13 cellular contexts compared by ENCODE assay signal in the genomic region with DNA sequence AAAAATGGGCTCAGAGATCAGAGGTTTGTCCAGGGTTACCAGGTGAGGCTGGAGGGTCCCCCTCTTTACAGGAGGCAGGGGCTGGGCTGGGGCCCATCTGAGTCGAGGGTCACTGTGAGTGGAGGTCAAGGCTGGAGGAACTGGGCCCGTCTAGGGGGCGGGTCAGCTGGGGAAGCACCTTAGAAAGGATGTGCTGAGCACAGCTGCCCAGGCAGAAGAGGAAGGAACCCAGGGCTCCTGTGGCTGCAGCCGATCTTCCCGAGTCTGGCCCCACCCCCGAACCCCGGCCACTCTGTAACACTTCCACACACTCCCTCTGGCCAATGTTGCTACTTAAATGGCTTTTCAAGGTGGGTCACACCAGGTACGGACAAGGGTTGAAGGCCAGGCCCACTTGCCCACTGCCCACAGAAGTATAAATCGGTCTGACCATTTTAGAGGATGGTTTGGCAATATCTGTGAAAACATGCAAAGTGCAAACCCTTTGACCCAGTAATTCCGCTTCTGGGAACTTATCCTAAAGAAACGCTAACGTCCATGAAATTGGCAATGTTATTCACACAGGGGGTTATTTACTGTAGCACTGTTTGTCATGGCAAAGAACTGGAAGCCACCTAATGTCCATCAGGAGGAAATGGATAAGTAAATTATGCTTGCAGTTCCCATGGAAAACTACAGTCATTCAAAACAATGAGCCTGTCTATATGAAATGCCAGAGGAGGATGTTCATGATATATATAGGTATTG. TPM values are rescaled to one million over a fixed set of nuclear protein-coding genes. Genes with fewer than 3 reads are reported as not detected.
DNase-seq lines count a peak whose midpoint lies in the region; ATAC-seq, FAIRE-seq and TF ChIP-seq lines count a peak whose summit lies in the region.
"Had no signal": no experiment of that assay in that cellular context is flagged by ENCODE, and none has a peak within 500 bp of the region (broad histone marks: within the 10 kb centered on the region; RNA-seq: fewer than 3 reads in every experiment).

No MANE protein-coding gene starts in this region.

- no peak overlapping the region for H3K9ac ChIP-seq in GM12878 (ENCODE audit: control insufficient read depth, insufficient read depth, low read length)
- H3K9ac ChIP-seq in smooth muscle cell (ENCODE audit: low read depth): no peak overlapping the region

- peaks cover 65% of the 10 kb centered on the region for H3K4me1 Mint-ChIP-seq in activated naive CD4-positive, alpha-beta T cell treated with anti-CD3 and anti-CD28 coated beads, Interleukin-2, amount 10 ng/mL, durations not matched to agents 7 days and 5 days

- H3K4me3 ChIP-seq in A549 (no peak overlapping the region), GM12878 (no peak overlapping the region), right lobe of liver (no peak overlapping the region), smooth muscle cell (no peak overlapping the region)

- no peak overlapping the region for H3K27ac Mint-ChIP-seq in activated naive CD4-positive, alpha-beta T cell treated with anti-CD3 and anti-CD28 coated beads, Interleukin-2, amount 10 ng/mL, durations not matched to agents 7 days and 5 days
- H3K27ac Mint-ChIP-seq: HFFc6 had no signal

- H3K9me3 Mint-ChIP-seq in activated naive CD4-positive, alpha-beta T cell treated with anti-CD3 and anti-CD28 coated beads, Interleukin-2, amount 10 ng/mL, durations not matched to agents 7 days and 5 days: peaks cover 4% of the 10 kb centered on the region
- H3K9me3 Mint-ChIP-seq: neural crest cell had no signal

- H3K9me3 ChIP-seq in A549 (peaks cover 6% of the 10 kb centered on the region; the same call in 2 of the 3 replicates), GM12878 (replicated peaks; ENCODE audit: control insufficient read depth, insufficient read depth, low read length) (peaks cover 2% of the 10 kb centered on the region; the same call in 1 of the 3 replicates), right lobe of liver (no peaks in the 10 kb centered on the region), smooth muscle cell (replicated peaks; ENCODE audit: low read depth) (no peaks in the 10 kb centered on the region)

- H4K20me1 ChIP-seq in GM12878 (ENCODE audit: control insufficient read depth, insufficient read depth): no peaks in the 10 kb centered on the region
- H4K20me1 ChIP-seq in smooth muscle cell (ENCODE audit: low read depth): no peaks in the 10 kb centered on the region

- H3F3A ChIP-seq in smooth muscle cell (ENCODE audit: low read depth): peaks cover 5% of the 10 kb centered on the region

- H3K36me3 Mint-ChIP-seq in activated naive CD4-positive, alpha-beta T cell treated with anti-CD3 and anti-CD28 coated beads, Interleukin-2, amount 10 ng/mL, durations not matched to agents 7 days and 5 days: peaks cover 9% of the 10 kb centered on the region

- no TSS peak for BruUV-seq in GM12878 (replicated peaks; lab: Mats Ljungman, UMichigan)

- DNase-seq in A549 (ENCODE audit: low read depth in 1 of 2, low spot score in 1 of 2) (peak in 1 of 2 experiments; percentile 87), HT-29 (ENCODE audit: low spot score) (peak; percentile 71), GM12878 (ENCODE audit: low read depth, low spot score) (no peak), right lobe of liver (peak in 2 of 3 donors; percentile 46 to 64), smooth muscle cell (lab: John Stamatoyannopoulos, UW; ENCODE audit: unreplicated experiment) (no peak)
- no peak for DNase-seq in activated naive CD4-positive, alpha-beta T cell treated with anti-CD3 and anti-CD28 coated beads, Interleukin-2, amount 10 ng/mL, durations not matched to agents 7 days and 5 days
- DNase-seq: activated CD8-positive, alpha-beta memory T cell treated with anti-CD3 and anti-CD28 coated beads, Interleukin-2, amount 50 U/mL, for 4 hours; HFFc6; NCI-H1092; stimulated activated naive CD8-positive, alpha-beta T cell treated with anti-CD3 and anti-CD28 coated beads, Interleukin-15, Interleukin-2, amounts not matched to agents 100 U/mL and 50 U/mL, for 24 hours had no signal

- in situ Hi-C loops in GM12878 (cut with MboI): no loop called here

- intact Hi-C loops in GM12878 (cut with micrococcal nuclease; ENCODE audit: unreplicated experiment) (no loop called here), right lobe of liver (cut with DNase I) (no loop called here)

- TF ChIP-seq EP300 in A549 (IDR thresholded peaks at IDR 0.05) (no peak), GM12878 (IDR thresholded peaks at IDR 0.05; ENCODE audit: borderline replicate concordance in 1 of 2, control insufficient read depth in 1 of 2, low read depth in 2 of 2, low read length in 2 of 2) (no peak)

- FAIRE-seq in A549 (lab: Jason Lieb, UNC) (no peak), GM12878 (lab: Jason Lieb, UNC) (no peak)

- H3K79me2 ChIP-seq in GM12878 (ENCODE audit: control insufficient read depth, insufficient read depth, low read length) (no peaks in the 10 kb centered on the region), smooth muscle cell (ENCODE audit: low read depth) (no peaks in the 10 kb centered on the region)

- H3K27ac ChIP-seq in A549 (peak overlapping the region; percentile 72 to 87), GM12878 (ENCODE audit: control insufficient read depth, insufficient read depth) (no peak overlapping the region), right lobe of liver (no peak overlapping the region), smooth muscle cell (ENCODE audit: low read depth) (no peak overlapping the region)

- peaks cover 34% of the 10 kb centered on the region for H3K4me1 ChIP-seq in A549
- H3K4me1 ChIP-seq in GM12878 (ENCODE audit: control insufficient read depth, insufficient read depth, low read length): peaks cover 21% of the 10 kb centered on the region
- peaks cover 0 to 10% (median 3%) of the 10 kb centered on the region in 4 donors for H3K4me1 ChIP-seq in right lobe of liver
- H3K4me1 ChIP-seq in smooth muscle cell (ENCODE audit: low read depth): no peaks in the 10 kb centered on the region

- RAD21 ChIA-PET in GM12878 (lab: Charles Lee; ENCODE audit: unreplicated experiment): no interaction called here

- H3K36me3 ChIP-seq in GM12878 (ENCODE audit: control insufficient read depth in 2 of 2, insufficient read depth in 2 of 2, low read length in 1 of 2) (no peaks in the 10 kb centered on the region), right lobe of liver (no peaks in the 10 kb centered on the region), smooth muscle cell (ENCODE audit: low read depth) (no peaks in the 10 kb centered on the region)

- TF ChIP-seq POLR2A in A549 (IDR thresholded peaks at IDR 0.05; ENCODE audit: low read length): no peak
- no peak for TF ChIP-seq POLR2A in GM12878 (IDR thresholded peaks at IDR 0.05; ENCODE audit: low read depth, low read length)
- TF ChIP-seq POLR2A in right lobe of liver (IDR thresholded peaks at IDR 0.05): no peak

- POLR2A ChIA-PET in A549 (lab: Yijun Ruan, JAX) (interaction anchor here (1.0 kb wide), 1 partner anchor 30 kb away, joined by 3 read pairs; no protein-coding TSS in a partner anchor), GM12878 (lab: Charles Lee) (no interaction called here)

- SMC1A ChIA-PET in GM12878 (lab: Charles Lee; ENCODE audit: uncharacterized antibody, unreplicated experiment): no interaction called here

- no peak overlapping the region for H3K4me3 Mint-ChIP-seq in activated naive CD4-positive, alpha-beta T cell treated with anti-CD3 and anti-CD28 coated beads, Interleukin-2, amount 10 ng/mL, durations not matched to agents 7 days and 5 days
- H3K4me3 Mint-ChIP-seq: HFFc6, neural crest cell had no signal

- CTCF ChIA-PET in A549 (lab: Yijun Ruan, JAX) (interaction anchor here (1.0 to 2.2 kb wide), 3 partner anchors 11 to 69 kb away, joined by 3 to 8 read pairs (median 4); no protein-coding TSS in a partner anchor), GM12878 (lab: Yijun Ruan, JAX) (interaction anchor here (0.8 to 1.5 kb wide), 2 partner anchors 16 to 56 kb away, joined by 3 read pairs; no protein-coding TSS in a partner anchor)
- CTCF ChIA-PET in activated naive CD4-positive, alpha-beta T cell treated with anti-CD3 and anti-CD28 coated beads, Interleukin-2, amount 10 ng/mL, durations not matched to agents 7 days and 5 days (lab: Charles Lee): interaction anchor here (1.5 kb wide), 1 partner anchor 23 kb away, joined by 4 read pairs; no protein-coding TSS in a partner anchor

- H2AFZ ChIP-seq in GM12878 (ENCODE audit: control insufficient read depth, low read depth, low read length): no peak overlapping the region
- H2AFZ ChIP-seq in smooth muscle cell (ENCODE audit: low read depth): no peak overlapping the region

- H3K27me3 Mint-ChIP-seq in activated naive CD4-positive, alpha-beta T cell treated with anti-CD3 and anti-CD28 coated beads, Interleukin-2, amount 10 ng/mL, durations not matched to agents 7 days and 5 days: peaks cover 3% of the 10 kb centered on the region

- no peak for TF ChIP-seq CTCF in A549 (IDR thresholded peaks at IDR 0.05)
- no peak for TF ChIP-seq CTCF in GM12878 (IDR thresholded peaks at IDR 0.05 in 2 of 3, conservative IDR thresholded peaks at IDR 0.05 in 1 of 3; ENCODE audit: control insufficient read depth in 2 of 3, extremely low read depth in 1 of 3, insufficient read depth in 1 of 3, low read depth in 3 of 3, low read length in 3 of 3)
- no peak for TF ChIP-seq CTCF in right lobe of liver (IDR thresholded peaks at IDR 0.05)
- no peak for TF ChIP-seq CTCF in smooth muscle cell (IDR thresholded peaks at IDR 0.05; ENCODE audit: borderline replicate concordance, insufficient read depth, poor library complexity, severe bottlenecking)

- no peaks in the 10 kb centered on the region for H3K27me3 ChIP-seq in GM12878 (replicated peaks in 1 of 2; ENCODE audit: control insufficient read depth in 2 of 2, insufficient read depth in 2 of 2, low read length in 1 of 2)
- no peaks in the 10 kb centered on the region for H3K27me3 ChIP-seq in right lobe of liver
- H3K27me3 ChIP-seq in smooth muscle cell (ENCODE audit: low read depth): no peaks in the 10 kb centered on the region

- ATAC-seq in A549 (peak; percentile 72 to 75), GM12878 (peak; percentile 44), right lobe of liver (peak; percentile 65 to 76 (median 72)), GM19463 (IDR thresholded peaks at IDR 0.05; ENCODE audit: unreplicated experiment) (no peak), HG03521 (IDR thresholded peaks at IDR 0.05; ENCODE audit: unreplicated experiment) (no peak)
- ATAC-seq: stimulated activated naive CD8-positive, alpha-beta T cell treated with anti-CD3 and anti-CD28 coated beads, Interleukin-15, Interleukin-2, amounts not matched to agents 100 U/mL and 50 U/mL, for 24 hours had no signal

- H3K4me2 ChIP-seq in A549 (peak overlapping the region; percentile 71), GM12878 (ENCODE audit: control insufficient read depth, insufficient read depth) (no peak overlapping the region), smooth muscle cell (no peak overlapping the region)

- 6% methylated on average over 12 of the region's 12 CpGs for WGBS in A549 (ENCODE audit: missing lambda C conversion rate)
- WGBS in GM12878 (ENCODE audit: insufficient coverage, insufficient replicate concordance, low lambda C conversion rate, missing lambda C conversion rate): 23% methylated on average over 12 of the region's 12 CpGs
- 14% methylated on average over 9 of the region's 12 CpGs for WGBS in right lobe of liver (ENCODE audit: insufficient coverage, low coverage, low lambda C conversion rate, missing lambda C conversion rate)
- 83% methylated on average over 12 of the region's 12 CpGs for WGBS in smooth muscle cell (ENCODE audit: low lambda C conversion rate)

- peak in 1 of 2 experiments; percentile 13; a peak in 1 of 5 replicates for TF ChIP-seq RAD21 in A549 (conservative IDR thresholded peaks at IDR 0.05 in 1 of 2, IDR thresholded peaks at IDR 0.05 in 1 of 2)
- no peak for TF ChIP-seq RAD21 in GM12878 (IDR thresholded peaks at IDR 0.05; ENCODE audit: insufficient read depth, low read depth, low read length)

RNA-seq across cellular contexts. Expression of gene EEIG1, which starts 30.5 kb away (rescaled TPM):
- polyA plus RNA-seq in A549 (2011; rRNA removed): 24.4 and 30.3 TPM in 2 replicates
- 51.7 and 54.7 TPM in 2 replicates for polyA plus RNA-seq in A549 (2012; cell fraction: cytosol; rRNA removed)
- 83.0 and 94.5 TPM in 2 replicates for polyA plus RNA-seq in A549 (2012; cell fraction: nucleus; rRNA removed)
- 24.1 to 33.0 TPM (median 31.5 TPM) in 3 replicates for polyA plus RNA-seq in A549 (2017; fragmentation: RNase III; extraction: RNeasy Plus Mini Kit Qiagen cat#74134 plus additional on column Dnase treatment)
- polyA minus RNA-seq in A549 (2011; rRNA and poly(A)+ RNA removed): 16.2 and 33.7 TPM in 2 replicates
- 36.0 and 45.3 TPM in 2 replicates for total RNA-seq in HT-29 (2014; rRNA removed; shearing (Covaris generic))
- total RNA-seq in GM12878 (2013; cell fraction: nucleolus; rRNA removed): 23.5 and 27.2 TPM in 2 replicates
- 7.4 TPM in 2 replicates for total RNA-seq in GM12878 (2014; rRNA removed)
- 8.5 and 9.5 TPM in 2 replicates for total RNA-seq in GM12878 (2014; rRNA removed; fragmentation: Illumina TruSeq; extraction: Trizol)
- total RNA-seq in GM12878 (2021): 69.7 and 75.9 TPM in 2 replicates
- 116 TPM for polyA plus RNA-seq in GM12878 (2011; ENCODE audit: low read depth)
- polyA plus RNA-seq in GM12878 (2011; rRNA removed): 3.3 and 6.6 TPM in 2 replicates
- 10.5 and 12.0 TPM in 2 replicates for polyA plus RNA-seq in GM12878 (2011; cell fraction: cytosol; rRNA removed)
- polyA plus RNA-seq in GM12878 (2011; cell fraction: nucleus; rRNA removed): 13.2 and 14.7 TPM in 2 replicates
- polyA plus RNA-seq in GM12878 (2012): 61.5 and 83.9 TPM in 2 replicates
- polyA plus RNA-seq in GM12878 (2014; fragmentation: Illumina TruSeq; extraction: Trizol): 7.2 and 16.9 TPM in 2 replicates
- 1 to 10 TPM; 1.2 to 2.7 TPM for polyA plus RNA-seq in GM12878 (2014; fragmentation: Nextera tagmentation; extraction: Ambion mirVana)
- polyA plus RNA-seq in GM12878 (2014; rRNA removed): 20.7 and 21.5 TPM in 2 replicates
- 10 to 100 TPM in 1 of 2 experiments, 1 to 10 TPM in 1; 8.5 to 12.9 TPM for polyA plus RNA-seq in GM12878 (2016; fragmentation: Nextera tagmentation; extraction: Ambion mirVana)
- polyA minus RNA-seq in GM12878 (2011; rRNA and poly(A)+ RNA removed): 2.9 and 6.1 TPM in 2 replicates
- polyA minus RNA-seq in GM12878 (2011; cell fraction: cytosol; rRNA and poly(A)+ RNA removed): 4.0 and 8.6 TPM in 2 replicates
- 2.8 and 6.3 TPM in 2 replicates for polyA minus RNA-seq in GM12878 (2011; cell fraction: nucleus; rRNA and poly(A)+ RNA removed)
- 10 to 100 TPM in 5 of 6 experiments, 1 to 10 TPM in 1; 9.7 to 54.1 (median 23.6) TPM for total RNA-seq in right lobe of liver
- 9.2 and 21.2 TPM in 2 replicates for total RNA-seq in smooth muscle cell
- 18.1 and 19.4 TPM in 2 replicates for polyA plus RNA-seq in smooth muscle cell

RNA-seq across cellular contexts. Expression of gene NAIF1, which starts 55.9 kb away (rescaled TPM):
- polyA plus RNA-seq in A549 (2011; rRNA removed) (6.0 and 7.8 TPM in 2 replicates), A549 (2017; fragmentation: RNase III; extraction: RNeasy Plus Mini Kit Qiagen cat#74134 plus additional on column Dnase treatment) (6.8 to 7.6 TPM (median 7.5 TPM) in 3 replicates), GM12878 (2011; rRNA removed) (6.1 and 9.4 TPM in 2 replicates), GM12878 (2014; fragmentation: Illumina TruSeq; extraction: Trizol) (5.2 and 6.2 TPM in 2 replicates), GM12878 (2014; fragmentation: Nextera tagmentation; extraction: Ambion mirVana) (1 to 10 TPM; 2.4 to 5.2 TPM), GM12878 (2014; rRNA removed) (8.5 and 9.3 TPM in 2 replicates), GM12878 (2016; fragmentation: Nextera tagmentation; extraction: Ambion mirVana) (1 to 10 TPM; 5.0 to 7.9 TPM), smooth muscle cell (6.7 and 8.9 TPM in 2 replicates)
- 7.8 and 10.3 TPM in 2 replicates for polyA plus RNA-seq in A549 (2012; cell fraction: cytosol; rRNA removed)
- 6.8 and 7.3 TPM in 2 replicates for polyA plus RNA-seq in A549 (2012; cell fraction: nucleus; rRNA removed)
- 7.6 and 11.6 TPM in 2 replicates for polyA minus RNA-seq in A549 (2011; rRNA and poly(A)+ RNA removed)
- total RNA-seq in HT-29 (2014; rRNA removed; shearing (Covaris generic)): 17.3 and 17.9 TPM in 2 replicates
- 8.3 and 10.0 TPM in 2 replicates for total RNA-seq in GM12878 (2013; cell fraction: nucleolus; rRNA removed)
- total RNA-seq in GM12878 (2014; rRNA removed) (10.7 and 14.2 TPM in 2 replicates), GM12878 (2014; rRNA removed; fragmentation: Illumina TruSeq; extraction: Trizol) (6.3 and 6.4 TPM in 2 replicates), GM12878 (2021) (8.6 and 10.3 TPM in 2 replicates), right lobe of liver (1 to 10 TPM; 3.9 to 6.8 (median 5.7) TPM), smooth muscle cell (3.8 and 5.2 TPM in 2 replicates)
- polyA plus RNA-seq in GM12878 (2011; ENCODE audit: low read depth): 4.5 TPM
- polyA plus RNA-seq in GM12878 (2011; cell fraction: cytosol; rRNA removed): 12.1 and 15.0 TPM in 2 replicates
- 5.9 and 7.8 TPM in 2 replicates for polyA plus RNA-seq in GM12878 (2011; cell fraction: nucleus; rRNA removed)
- polyA plus RNA-seq in GM12878 (2012): 8.4 and 9.3 TPM in 2 replicates
- polyA minus RNA-seq in GM12878 (2011; rRNA and poly(A)+ RNA removed): 11.7 and 16.2 TPM in 2 replicates
- polyA minus RNA-seq in GM12878 (2011; cell fraction: cytosol; rRNA and poly(A)+ RNA removed): 6.7 and 10.7 TPM in 2 replicates
- polyA minus RNA-seq in GM12878 (2011; cell fraction: nucleus; rRNA and poly(A)+ RNA removed): 1.8 and 5.3 TPM in 2 replicates

RNA-seq across cellular contexts. Expression of gene SLC25A25, which starts 56.8 kb away (rescaled TPM):
- polyA plus RNA-seq in A549 (2011; rRNA removed): 7.0 TPM in 2 replicates
- 8.1 and 9.1 TPM in 2 replicates for polyA plus RNA-seq in A549 (2012; cell fraction: cytosol; rRNA removed)
- 19.7 and 19.8 TPM in 2 replicates for polyA plus RNA-seq in A549 (2012; cell fraction: nucleus; rRNA removed)
- 6.5 to 7.0 TPM (median 7.0 TPM) in 3 replicates for polyA plus RNA-seq in A549 (2017; fragmentation: RNase III; extraction: RNeasy Plus Mini Kit Qiagen cat#74134 plus additional on column Dnase treatment)
- polyA minus RNA-seq in A549 (2011; rRNA and poly(A)+ RNA removed): 6.6 and 7.0 TPM in 2 replicates
- total RNA-seq in HT-29 (2014; rRNA removed; shearing (Covaris generic)): 88.1 and 94.8 TPM in 2 replicates
- 21.3 and 21.7 TPM in 2 replicates for total RNA-seq in GM12878 (2013; cell fraction: nucleolus; rRNA removed)
- 17.1 and 17.5 TPM in 2 replicates for total RNA-seq in GM12878 (2014; rRNA removed)
- total RNA-seq in GM12878 (2014; rRNA removed; fragmentation: Illumina TruSeq; extraction: Trizol): 10.1 and 10.2 TPM in 2 replicates
- total RNA-seq in GM12878 (2021): 14.3 and 15.7 TPM in 2 replicates
- 3.3 TPM for polyA plus RNA-seq in GM12878 (2011; ENCODE audit: low read depth)
- 5.9 and 8.2 TPM in 2 replicates for polyA plus RNA-seq in GM12878 (2011; rRNA removed)
- 6.2 and 8.2 TPM in 2 replicates for polyA plus RNA-seq in GM12878 (2011; cell fraction: cytosol; rRNA removed)
- polyA plus RNA-seq in GM12878 (2011; cell fraction: nucleus; rRNA removed): 10.2 and 14.8 TPM in 2 replicates
- polyA plus RNA-seq in GM12878 (2012): 7.6 and 8.5 TPM in 2 replicates
- polyA plus RNA-seq in GM12878 (2014; fragmentation: Illumina TruSeq; extraction: Trizol): 3.2 and 6.6 TPM in 2 replicates
- under 1 TPM in 1 of 2 experiments, not detected in 1; 0.04 TPM for polyA plus RNA-seq in GM12878 (2014; fragmentation: Nextera tagmentation; extraction: Ambion mirVana)
- 12.4 and 13.4 TPM in 2 replicates for polyA plus RNA-seq in GM12878 (2014; rRNA removed)
- polyA plus RNA-seq in GM12878 (2016; fragmentation: Nextera tagmentation; extraction: Ambion mirVana): 10 to 100 TPM; 12.4 to 13.6 TPM
- polyA minus RNA-seq in GM12878 (2011; rRNA and poly(A)+ RNA removed): 5.6 and 9.7 TPM in 2 replicates
- 3.7 and 5.5 TPM in 2 replicates for polyA minus RNA-seq in GM12878 (2011; cell fraction: cytosol; rRNA and poly(A)+ RNA removed)
- 3.9 and 5.6 TPM in 2 replicates for polyA minus RNA-seq in GM12878 (2011; cell fraction: nucleus; rRNA and poly(A)+ RNA removed)
- 10 to 100 TPM; 21.2 to 81.5 (median 53.3) TPM for total RNA-seq in right lobe of liver
- 15.7 and 20.6 TPM in 2 replicates for total RNA-seq in smooth muscle cell
- 19.9 and 20.5 TPM in 2 replicates for polyA plus RNA-seq in smooth muscle cell

Comparison
In these comparisons a context has a peak if more than half of its experiments do, and no peak if none do; other contexts are left out.
1. ATAC-seq: peak in A549 (2 of 2), GM12878 (single experiment) and right lobe of liver (4 of 4); none in GM19463 (single experiment) and HG03521 (single experiment).
2. DNase-seq: peak in HT-29 (single experiment) and right lobe of liver (2 of 3); none in GM12878 (single experiment), smooth muscle cell (single experiment) and activated naive CD4-positive, alpha-beta T cell treated with anti-CD3 and anti-CD28 coated beads, Interleukin-2, amount 10 ng/mL, durations not matched to agents 7 days and 5 days (single experiment).
3. H3K27ac ChIP-seq: peak in A549 (2 of 2); none in GM12878 (single experiment), right lobe of liver (0 of 3) and smooth muscle cell (single experiment).